28 cellular contexts compared by ENCODE assay signal in genomic region chr10:62993121-62993520, GRCh38.
DNase-seq lines count a peak whose midpoint lies in the region; ATAC-seq and TF ChIP-seq lines count a peak whose summit lies in the region.
"Had no signal": no experiment of that assay in that cellular context is flagged by ENCODE, and none has a peak within 500 bp of the region (broad histone marks: within the 10 kb centered on the region; RNA-seq: fewer than 3 reads in every experiment).

No MANE protein-coding gene starts in this region.

- H3K9me3 ChIP-seq in GM23248 (ENCODE audit: low read depth), result no peaks in the 10 kb centered on the region
- no peaks in the 10 kb centered on the region for H3K9me3 ChIP-seq in mesenchymal stem cell (ENCODE audit: control insufficient read depth, low read length)
- H3K9me3 ChIP-seq in T-helper 17 cell (ENCODE audit: control insufficient read depth, low read length, poor library complexity, severe bottlenecking), result no peaks in the 10 kb centered on the region
- no peaks in the 10 kb centered on the region for H3K9me3 ChIP-seq in spleen
- H3K9me3 ChIP-seq: BLaER1 treated with 17β-estradiol and CSF1 and Interleukin-3, amounts not matched to agents 10 nM and 100 nM; esophagus squamous epithelium; upper lobe of left lung had no signal

- H3K4me3 Mint-ChIP-seq in glutamatergic neuron (ENCODE audit: unreplicated experiment) (no peak overlapping the region), T-helper 17 cell (no peak overlapping the region)
- H3K4me3 Mint-ChIP-seq: activated CD8-positive, alpha-beta memory T cell treated with anti-CD3 and anti-CD28 coated beads, Interleukin-2, amount 10 ng/mL, durations not matched to agents 7 days and 5 days; activated naive CD4-positive, alpha-beta T cell treated with anti-CD3 and anti-CD28 coated beads, Interleukin-2, amount 50 U/mL, for 24 hours; central memory CD8-positive, alpha-beta T cell; natural killer cell; T-helper 2 cell treated with Interferon-gamma antibody and Interleukin-4, amounts not matched to agents 5 μg/mL and 100 μg/mL, for 36 hours had no signal

- no peak overlapping the region for H2AK5ac ChIP-seq in mesenchymal stem cell (ENCODE audit: low read length, severe bottlenecking)

- DNase-seq in GM23248 (peak; percentile 3), amniotic epithelial cell (ENCODE audit: low read depth) (peak; percentile 9), mesenchymal stem cell (no peak), glutamatergic neuron (no peak), T-helper 17 cell (no peak), spleen (no peak)
- DNase-seq: activated CD4-positive, alpha-beta T cell treated with anti-CD3 and anti-CD28 coated beads for 48 hours; activated CD8-positive, alpha-beta memory T cell treated with anti-CD3 and anti-CD28 coated beads, Interleukin-2, amount 10 ng/mL, durations not matched to agents 7 days and 5 days; aorta; COR-L47; esophagus squamous epithelium; GDM1; islet precursor cell; KG1; natural killer cell; NCI-H1436; NCI-H2081 treated with DMSO at 0.1 percent for 48 hours; NCI-H345; NCI-H82; small intestine; stimulated activated CD4-positive, alpha-beta T cell treated with anti-CD3 and anti-CD28 coated beads, Interleukin-2, amount 100 ng/mL, for 24 hours; upper lobe of left lung; WERI-Rb-1 had no signal

- H2BK5ac ChIP-seq in mesenchymal stem cell (ENCODE audit: low read depth, low read length, poor library complexity, severe bottlenecking), result no peak overlapping the region

- H3K4me1 ChIP-seq in ACC112 (ENCODE audit: control insufficient read depth, insufficient read depth, low read length, unreplicated experiment), result peaks cover 38% of the 10 kb centered on the region
- H3K4me1 ChIP-seq in GM23248 (ENCODE audit: insufficient read depth), result peaks cover 16% of the 10 kb centered on the region
- peaks cover 1% of the 10 kb centered on the region for H3K4me1 ChIP-seq in mesenchymal stem cell (ENCODE audit: control insufficient read depth, insufficient read depth, low read depth, low read length)
- H3K4me1 ChIP-seq in spleen, result no peaks in the 10 kb centered on the region
- H3K4me1 ChIP-seq: BLaER1 treated with 17β-estradiol and CSF1 and Interleukin-3, amounts not matched to agents 10 nM and 100 nM; upper lobe of left lung had no signal

- H3K4me2 ChIP-seq in GM23248 (ENCODE audit: unreplicated experiment) (no peak overlapping the region), mesenchymal stem cell (ENCODE audit: low read length, poor library complexity, severe bottlenecking) (no peak overlapping the region)
- H3K4me2 ChIP-seq: BLaER1 treated with 17β-estradiol and CSF1 and Interleukin-3, amounts not matched to agents 10 nM and 100 nM had no signal

- no peaks in the 10 kb centered on the region for H3K9me2 ChIP-seq in GM23248 (ENCODE audit: insufficient read depth)

- peaks cover 20% of the 10 kb centered on the region; the same call in 1 of the 2 replicates for H3F3A ChIP-seq in GM23248 (ENCODE audit: insufficient read depth)

- peaks cover 2% of the 10 kb centered on the region for H3K9me3 Mint-ChIP-seq in glutamatergic neuron (ENCODE audit: unreplicated experiment)
- H3K9me3 Mint-ChIP-seq: activated naive CD4-positive, alpha-beta T cell treated with anti-CD3 and anti-CD28 coated beads, Interleukin-2, amount 50 U/mL, for 24 hours; central memory CD8-positive, alpha-beta T cell; natural killer cell; T-helper 2 cell treated with Interferon-gamma antibody and Interleukin-4, amounts not matched to agents 5 μg/mL and 100 μg/mL, for 36 hours had no signal

- H3K4ac ChIP-seq in mesenchymal stem cell (ENCODE audit: low read depth in 1 of 2, low read length in 2 of 2), result no peak overlapping the region

- H3K79me1 ChIP-seq in mesenchymal stem cell (replicated peaks; ENCODE audit: low read length, poor library complexity, severe bottlenecking), result no peaks in the 10 kb centered on the region

- ATAC-seq in T-helper 17 cell, result no peak
- ATAC-seq: activated CD8-positive, alpha-beta memory T cell treated with anti-CD3 and anti-CD28 coated beads, Interleukin-2, amount 10 ng/mL, durations not matched to agents 7 days and 5 days; natural killer cell had no signal

- H3K27ac Mint-ChIP-seq in glutamatergic neuron (ENCODE audit: unreplicated experiment) (no peak overlapping the region), T-helper 17 cell (no peak overlapping the region)
- H3K27ac Mint-ChIP-seq: activated naive CD4-positive, alpha-beta T cell treated with anti-CD3 and anti-CD28 coated beads, Interleukin-2, amount 50 U/mL, for 24 hours; natural killer cell; T-helper 2 cell treated with Interferon-gamma antibody and Interleukin-4, amounts not matched to agents 5 μg/mL and 100 μg/mL, for 36 hours had no signal

- no peak overlapping the region for H3K23ac ChIP-seq in mesenchymal stem cell (ENCODE audit: low read length in 2 of 2)

- H3K14ac ChIP-seq in mesenchymal stem cell (ENCODE audit: low read length in 2 of 2), result no peak overlapping the region

- H4K8ac ChIP-seq in mesenchymal stem cell (ENCODE audit: low read length), result no peak overlapping the region

- no peak for TF ChIP-seq POLR2A in spleen (IDR thresholded peaks at IDR 0.05)

- H2AFZ ChIP-seq in ACC112 (ENCODE audit: low read length, unreplicated experiment) (peak overlapping the region; percentile 64), GM23248 (no peak overlapping the region), mesenchymal stem cell (ENCODE audit: low read depth, low read length) (no peak overlapping the region)

- H2BK120ac ChIP-seq in mesenchymal stem cell (ENCODE audit: low read depth, low read length), result no peak overlapping the region

- H3K9ac ChIP-seq in GM23248 (no peak overlapping the region), mesenchymal stem cell (ENCODE audit: low read length) (peak overlapping the region; percentile 67)
- H3K9ac ChIP-seq: BLaER1 treated with 17β-estradiol and CSF1 and Interleukin-3, amounts not matched to agents 10 nM and 100 nM had no signal

- H3K36me3 ChIP-seq in ACC112 (ENCODE audit: insufficient read depth, low read length) (no peaks in the 10 kb centered on the region), GM23248 (ENCODE audit: low read depth) (no peaks in the 10 kb centered on the region), mesenchymal stem cell (ENCODE audit: control insufficient read depth in 1 of 2, insufficient read depth in 2 of 2, low read depth in 1 of 2, low read length in 2 of 2) (no peaks in the 10 kb centered on the region), spleen (no peaks in the 10 kb centered on the region)
- H3K36me3 ChIP-seq: BLaER1 treated with 17β-estradiol and CSF1 and Interleukin-3, amounts not matched to agents 10 nM and 100 nM; esophagus squamous epithelium; upper lobe of left lung; WERI-Rb-1 had no signal

- H3K27me3 ChIP-seq in ACC112 (ENCODE audit: insufficient read depth, low read length) (no peaks in the 10 kb centered on the region), GM23248 (replicated peaks; ENCODE audit: insufficient read depth) (no peaks in the 10 kb centered on the region), mesenchymal stem cell (ENCODE audit: control insufficient read depth in 1 of 2, insufficient read depth in 1 of 2, low read length in 2 of 2) (no peaks in the 10 kb centered on the region), spleen (replicated peaks in 1 of 7) (no peaks in the 10 kb centered on the region)
- H3K27me3 ChIP-seq: BLaER1 treated with 17β-estradiol and CSF1 and Interleukin-3, amounts not matched to agents 10 nM and 100 nM; esophagus squamous epithelium; upper lobe of left lung had no signal

- no peak overlapping the region for H4K91ac ChIP-seq in mesenchymal stem cell (ENCODE audit: low read length)

- H3K4me1 Mint-ChIP-seq in glutamatergic neuron (ENCODE audit: low read depth, unreplicated experiment) (no peaks in the 10 kb centered on the region), T-helper 17 cell (no peaks in the 10 kb centered on the region)
- H3K4me1 Mint-ChIP-seq: central memory CD8-positive, alpha-beta T cell; natural killer cell had no signal

- no peak overlapping the region for H2BK15ac ChIP-seq in mesenchymal stem cell (ENCODE audit: low read depth, poor library complexity, severe bottlenecking)

- intact Hi-C loops in spleen (cut with DNase I; ENCODE audit: low total_unique reads), result no loop called here

- TF ChIP-seq CTCF in glutamatergic neuron (IDR thresholded peaks at IDR 0.05; ENCODE audit: partially characterized antibody, unreplicated experiment) (no peak), spleen (IDR thresholded peaks at IDR 0.05 in 8 of 11, conservative IDR thresholded peaks at IDR 0.05 in 3 of 11) (no peak)

- H4K20me1 ChIP-seq in GM23248 (ENCODE audit: insufficient read depth), result no peaks in the 10 kb centered on the region
- H4K20me1 ChIP-seq: BLaER1 treated with 17β-estradiol and CSF1 and Interleukin-3, amounts not matched to agents 10 nM and 100 nM had no signal

- in situ Hi-C loops in GM23248 (cut with MboI), result no loop called here

- peak overlapping the region; percentile 90 for H3K27ac ChIP-seq in ACC112 (ENCODE audit: low read depth, low read length)
- no peak overlapping the region for H3K27ac ChIP-seq in GM23248
- H3K27ac ChIP-seq in mesenchymal stem cell (ENCODE audit: low read length, poor library complexity, severe bottlenecking), result no peak overlapping the region
- H3K27ac ChIP-seq in spleen, result no peak overlapping the region
- H3K27ac ChIP-seq: BLaER1 treated with 17β-estradiol and CSF1 and Interleukin-3, amounts not matched to agents 10 nM and 100 nM; esophagus squamous epithelium; upper lobe of left lung; WERI-Rb-1 had no signal

- H3K27me3 Mint-ChIP-seq in glutamatergic neuron (ENCODE audit: unreplicated experiment), result no peaks in the 10 kb centered on the region
- peaks cover 48% of the 10 kb centered on the region for H3K27me3 Mint-ChIP-seq in T-helper 17 cell

- no peak overlapping the region for H2BK12ac ChIP-seq in mesenchymal stem cell (ENCODE audit: low read length in 2 of 2)

- H3K18ac ChIP-seq in mesenchymal stem cell (ENCODE audit: low read depth in 1 of 2, low read length in 2 of 2), result no peak overlapping the region

- H3K36me3 Mint-ChIP-seq in glutamatergic neuron (ENCODE audit: unreplicated experiment), result no peaks in the 10 kb centered on the region
- no peaks in the 10 kb centered on the region for H3K36me3 Mint-ChIP-seq in T-helper 17 cell (ENCODE audit: low read depth)
- H3K36me3 Mint-ChIP-seq: activated CD8-positive, alpha-beta memory T cell treated with anti-CD3 and anti-CD28 coated beads, Interleukin-2, amount 10 ng/mL, durations not matched to agents 7 days and 5 days; activated naive CD4-positive, alpha-beta T cell treated with anti-CD3 and anti-CD28 coated beads, Interleukin-2, amount 50 U/mL, for 24 hours; natural killer cell had no signal

- H3K4me3 ChIP-seq in ACC112 (ENCODE audit: low read depth, low read length), result no peak overlapping the region
- H3K4me3 ChIP-seq in GM23248, result no peak overlapping the region
- peak overlapping the region in 1 of 2 experiments; percentile 49 for H3K4me3 ChIP-seq in mesenchymal stem cell (ENCODE audit: insufficient read depth in 1 of 2, low read depth in 1 of 2, low read length in 2 of 2)
- no peak overlapping the region for H3K4me3 ChIP-seq in spleen
- H3K4me3 ChIP-seq: BLaER1 treated with 17β-estradiol and CSF1 and Interleukin-3, amounts not matched to agents 10 nM and 100 nM; upper lobe of left lung had no signal

- H3K79me2 ChIP-seq in ACC112 (ENCODE audit: control insufficient read depth, insufficient read depth, low read length, unreplicated experiment) (no peaks in the 10 kb centered on the region), GM23248 (ENCODE audit: insufficient read depth) (no peaks in the 10 kb centered on the region)

Comparison
In these comparisons a context has a peak if more than half of its experiments do, and no peak if none do; other contexts are left out.
1. DNase-seq: peak in GM23248 (single experiment) and amniotic epithelial cell (single experiment); none in mesenchymal stem cell (single experiment), glutamatergic neuron (single experiment), T-helper 17 cell (0 of 3) and spleen (single experiment).